8 cellular contexts compared by ENCODE assay signal in the genomic region with DNA sequence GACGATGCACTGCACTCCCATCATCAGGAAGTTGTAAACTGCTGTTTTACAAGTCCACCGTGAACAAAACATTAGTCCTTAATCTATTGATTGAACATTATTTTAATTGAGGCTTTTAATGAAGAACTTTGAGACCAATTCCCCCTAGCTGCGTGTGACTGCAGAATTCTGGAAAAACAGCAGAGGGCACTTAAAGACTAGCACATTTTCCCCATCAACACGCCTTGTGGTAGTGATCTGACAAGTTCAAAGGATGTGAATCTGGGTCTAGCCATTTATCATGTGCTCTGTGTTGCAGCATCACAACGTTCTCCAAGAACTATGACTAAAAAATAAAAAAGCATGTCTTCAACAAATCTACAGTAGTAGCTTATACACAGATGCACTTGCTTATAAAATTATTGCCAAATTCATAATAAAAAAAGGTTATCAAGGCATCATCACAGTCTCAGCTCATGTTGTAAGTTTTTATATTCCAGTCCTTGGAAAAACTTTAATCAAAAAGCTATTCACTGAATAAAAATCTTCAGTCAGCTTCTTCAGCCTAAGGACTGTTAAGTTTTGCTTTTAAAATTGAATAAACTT. TPM values are rescaled to one million over a fixed set of nuclear protein-coding genes. Genes with fewer than 3 reads are reported as not detected.
DNase-seq lines count a peak whose midpoint lies in the region; ATAC-seq and TF ChIP-seq lines count a peak whose summit lies in the region.

No MANE protein-coding gene starts in this region.

- H3K9ac ChIP-seq in neural cell (ENCODE audit: low read length) = no peak overlapping the region

- DNase-seq in SIG-M5 treated with dmso at 0.1 percent for 504 hours (lab: John Stamatoyannopoulos, UW; ENCODE audit: unreplicated experiment) (peak; percentile 69), SIG-M5 (lab: John Stamatoyannopoulos, UW) (no peak), LHCN-M2 (ENCODE audit: low read depth) (peak; percentile 56), RPMI7951 (ENCODE audit: low read depth) (peak; percentile 46), epithelial cell of proximal tubule (ENCODE audit: low read depth) (peak; percentile 29), sigmoid colon (no peak)

- H3K79me2 ChIP-seq in neural cell (replicated peaks; ENCODE audit: insufficient read depth, low read length) = no peaks in the 10 kb centered on the region

- H3K9me3 ChIP-seq in neural cell (ENCODE audit: low read length) = no peaks in the 10 kb centered on the region
- no peaks in the 10 kb centered on the region for H3K9me3 ChIP-seq in sigmoid colon

- TF ChIP-seq CTCF in epithelial cell of proximal tubule (conservative IDR thresholded peaks at IDR 0.05; ENCODE audit: low read depth, low read length) (peak; percentile 83), neural cell (IDR thresholded peaks at IDR 0.05; ENCODE audit: poor library complexity, severe bottlenecking) (peak; percentile 98), sigmoid colon (IDR thresholded peaks at IDR 0.05) (peak in 2 of 4 experiments; percentile 18 to 26)

- H3K27me3 ChIP-seq in neural cell (ENCODE audit: insufficient read depth, low read depth, low read length) = no peaks in the 10 kb centered on the region
- peaks cover 0 to 12% (median 0%) of the 10 kb centered on the region in 3 donors for H3K27me3 ChIP-seq in sigmoid colon

- no peaks in the 10 kb centered on the region for H4K20me1 ChIP-seq in neural cell (ENCODE audit: insufficient read depth)

- H3K36me3 ChIP-seq in neural cell (ENCODE audit: insufficient read depth, low read length) (no peaks in the 10 kb centered on the region), sigmoid colon (no peaks in the 10 kb centered on the region)

- TF ChIP-seq POLR2A in sigmoid colon (IDR thresholded peaks at IDR 0.05) = no peak

- H3K27ac ChIP-seq in neural cell (ENCODE audit: low read length) = no peak overlapping the region
- H3K27ac ChIP-seq in sigmoid colon = no peak overlapping the region

- intact Hi-C loops in sigmoid colon (cut with DNase I) = loop anchor here (5.0 kb wide), 1 partner anchor 532 kb away; no protein-coding TSS in a partner anchor

- H3K4me1 ChIP-seq in sigmoid colon = no peaks in the 10 kb centered on the region

- 1% methylated on average over 5 of the region's 5 CpGs for WGBS in sigmoid colon, 2 donors

- H3K4me2 ChIP-seq in neural cell (ENCODE audit: low read length) = no peak overlapping the region

- H3K9me2 ChIP-seq in neural cell (ENCODE audit: insufficient read depth, low read length) = no peaks in the 10 kb centered on the region

- ATAC-seq in GM21717 (IDR thresholded peaks at IDR 0.05; ENCODE audit: unreplicated experiment) = no peak

- H3F3A ChIP-seq in neural cell (ENCODE audit: insufficient read depth, low read length, poor library complexity, severe bottlenecking) = no peaks in the 10 kb centered on the region

- no peak overlapping the region for H3K4me3 ChIP-seq in epithelial cell of proximal tubule (ENCODE audit: low read depth, low read length)
- H3K4me3 ChIP-seq in neural cell (ENCODE audit: low read length) = no peak overlapping the region
- H3K4me3 ChIP-seq in sigmoid colon = no peak overlapping the region

- no peak overlapping the region for H2AFZ ChIP-seq in neural cell (ENCODE audit: low read depth, low read length)

- TF ChIP-seq RAD21 in neural cell (conservative IDR thresholded peaks at IDR 0.05) = peak; percentile 100

- no peak for TF ChIP-seq EP300 in neural cell (conservative IDR thresholded peaks at IDR 0.05; ENCODE audit: poor library complexity, severe bottlenecking)
- no peak for TF ChIP-seq EP300 in sigmoid colon (IDR thresholded peaks at IDR 0.05)

TF ChIP-seq in neural cell, 6 proteins besides CTCF, POLR2A, EP300 and RAD21:
- no peak for TF ChIP-seq POLR2AphosphoS5 (IDR thresholded peaks at IDR 0.05)
- peak; percentile 37 for TF ChIP-seq MXI1 (conservative IDR thresholded peaks at IDR 0.05; ENCODE audit: poor library complexity, severe bottlenecking)
- TF ChIP-seq SMC3 (conservative IDR thresholded peaks at IDR 0.05; ENCODE audit: poor library complexity) = peak; percentile 100
- no peak for TF ChIP-seq EZH2 (IDR thresholded peaks at IDR 0.05; ENCODE audit: borderline replicate concordance, insufficient read depth, low read length, poor library complexity, severe bottlenecking)
- TF ChIP-seq, protein P1, sequence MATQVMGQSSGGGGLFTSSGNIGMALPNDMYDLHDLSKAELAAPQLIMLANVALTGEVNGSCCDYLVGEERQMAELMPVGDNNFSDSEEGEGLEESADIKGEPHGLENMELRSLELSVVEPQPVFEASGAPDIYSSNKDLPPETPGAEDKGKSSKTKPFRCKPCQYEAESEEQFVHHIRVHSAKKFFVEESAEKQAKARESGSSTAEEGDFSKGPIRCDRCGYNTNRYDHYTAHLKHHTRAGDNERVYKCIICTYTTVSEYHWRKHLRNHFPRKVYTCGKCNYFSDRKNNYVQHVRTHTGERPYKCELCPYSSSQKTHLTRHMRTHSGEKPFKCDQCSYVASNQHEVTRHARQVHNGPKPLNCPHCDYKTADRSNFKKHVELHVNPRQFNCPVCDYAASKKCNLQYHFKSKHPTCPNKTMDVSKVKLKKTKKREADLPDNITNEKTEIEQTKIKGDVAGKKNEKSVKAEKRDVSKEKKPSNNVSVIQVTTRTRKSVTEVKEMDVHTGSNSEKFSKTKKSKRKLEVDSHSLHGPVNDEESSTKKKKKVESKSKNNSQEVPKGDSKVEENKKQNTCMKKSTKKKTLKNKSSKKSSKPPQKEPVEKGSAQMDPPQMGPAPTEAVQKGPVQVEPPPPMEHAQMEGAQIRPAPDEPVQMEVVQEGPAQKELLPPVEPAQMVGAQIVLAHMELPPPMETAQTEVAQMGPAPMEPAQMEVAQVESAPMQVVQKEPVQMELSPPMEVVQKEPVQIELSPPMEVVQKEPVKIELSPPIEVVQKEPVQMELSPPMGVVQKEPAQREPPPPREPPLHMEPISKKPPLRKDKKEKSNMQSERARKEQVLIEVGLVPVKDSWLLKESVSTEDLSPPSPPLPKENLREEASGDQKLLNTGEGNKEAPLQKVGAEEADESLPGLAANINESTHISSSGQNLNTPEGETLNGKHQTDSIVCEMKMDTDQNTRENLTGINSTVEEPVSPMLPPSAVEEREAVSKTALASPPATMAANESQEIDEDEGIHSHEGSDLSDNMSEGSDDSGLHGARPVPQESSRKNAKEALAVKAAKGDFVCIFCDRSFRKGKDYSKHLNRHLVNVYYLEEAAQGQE (IDR thresholded peaks at IDR 0.05; ENCODE audit: borderline replicate concordance) = no peak
- TF ChIP-seq TAF1 (IDR thresholded peaks at IDR 0.05; ENCODE audit: low read depth) = no peak
TF ChIP-seq in neural cell: peak in this region for 2.

RNA-seq across cellular contexts. Expression of gene SKOR2, which starts 35.8 kb away (rescaled TPM):
- not detected in 2 replicates for total RNA-seq in LHCN-M2 (2014; rRNA removed)
- polyA plus RNA-seq in LHCN-M2 (2012) = not detected
- total RNA-seq in RPMI7951 (2014; rRNA removed; shearing (Covaris generic)) = not detected in 2 replicates
- total RNA-seq in epithelial cell of proximal tubule = not detected in 2 replicates
- polyA plus RNA-seq in neural cell = not detected in 2 replicates
- polyA minus RNA-seq in neural cell = 0.73 TPM in 1 of 2 replicates, not detected in the other
- not detected for total RNA-seq in sigmoid colon
- polyA plus RNA-seq in sigmoid colon = not detected

RNA-seq across cellular contexts. Expression of gene IER3IP1, which starts 39.5 kb away (rescaled TPM):
- 29.2 and 29.6 TPM in 2 replicates for total RNA-seq in LHCN-M2 (2014; rRNA removed)
- 30.4 TPM for polyA plus RNA-seq in LHCN-M2 (2012)
- 39.5 and 41.3 TPM in 2 replicates for total RNA-seq in RPMI7951 (2014; rRNA removed; shearing (Covaris generic))
- 20.3 and 27.5 TPM in 2 replicates for total RNA-seq in epithelial cell of proximal tubule
- 23.3 and 27.1 TPM in 2 replicates for polyA plus RNA-seq in neural cell
- polyA minus RNA-seq in neural cell = 20.5 and 22.1 TPM in 2 replicates
- 10 to 100 TPM in 3 of 4 donors, 1 to 10 TPM in 1; 7.1 to 15.7 (median 11.8) TPM for total RNA-seq in sigmoid colon
- polyA plus RNA-seq in sigmoid colon = 10 to 100 TPM; 12.6 to 20.4 (median 14.3) TPM

Comparison
In these comparisons a context has a peak if more than half of its experiments do, and no peak if none do; other contexts are left out.
1. DNase-seq: peak in SIG-M5 treated with dmso at 0.1 percent for 504 hours (single experiment), LHCN-M2 (single experiment), RPMI7951 (single experiment) and epithelial cell of proximal tubule (single experiment); none in SIG-M5 (single experiment) and sigmoid colon (single experiment).